ENCODE assay signal across 13 cellular contexts in genomic region chr17:251531-251930, GRCh38.
"Had no signal": no experiment of that assay in that cellular context is flagged by ENCODE, and none has a peak within 500 bp of the region (broad histone marks: within the 10 kb centered on the region; RNA-seq: fewer than 3 reads in every experiment).

No MANE protein-coding gene starts in this region.

- H3K4me1 ChIP-seq: gastrocnemius medialis had no signal

- H3K27me3 ChIP-seq: gastrocnemius medialis, tibial nerve had no signal

- FAIRE-seq: keratinocyte had no signal

- H3K4me3 ChIP-seq: gastrocnemius medialis, smooth muscle cell, tibial nerve had no signal

- H3K4me2 ChIP-seq: smooth muscle cell had no signal

- H3K9me3 Mint-ChIP-seq: activated naive CD8-positive, alpha-beta T cell treated with anti-CD3 and anti-CD28 coated beads, Interleukin-2, amount 50 U/mL, for 24 hours; activated T-cell treated with anti-CD3 and anti-CD28 coated beads, Interleukin-2, amount 50 U/mL, for 4 hours; effector memory CD8-positive, alpha-beta T cell; natural killer cell treated with Interleukin-12 subunit alpha and Interleukin-12 subunit beta and Interleukin-15 and Interleukin-18, amount 100 ng/mL, for 72 hours; stimulated activated effector memory CD8-positive, alpha-beta T cell treated with anti-CD3 and anti-CD28 coated beads, Interleukin-12 subunit alpha, Interleukin-12 subunit beta, amount 100 ng/mL, for 72 hours had no signal

- ATAC-seq: activated naive CD8-positive, alpha-beta T cell treated with anti-CD3 and anti-CD28 coated beads, Interleukin-2, amount 50 U/mL, for 24 hours; activated T-cell treated with anti-CD3 and anti-CD28 coated beads, Interleukin-2, amount 50 U/mL, for 4 hours; effector memory CD8-positive, alpha-beta T cell; gastrocnemius medialis; SK-N-SH treated with all-trans-retinoic acid at 6 μM for 48 hours; stimulated activated effector memory CD8-positive, alpha-beta T cell treated with anti-CD3 and anti-CD28 coated beads, Interleukin-12 subunit alpha, Interleukin-12 subunit beta, amount 100 ng/mL, for 72 hours had no signal

- H3K36me3 ChIP-seq: gastrocnemius medialis, tibial nerve had no signal

- H3K4me3 Mint-ChIP-seq: activated naive CD8-positive, alpha-beta T cell treated with anti-CD3 and anti-CD28 coated beads, Interleukin-2, amount 50 U/mL, for 24 hours; activated T-cell treated with anti-CD3 and anti-CD28 coated beads, Interleukin-2, amount 50 U/mL, for 4 hours; effector memory CD8-positive, alpha-beta T cell; natural killer cell treated with Interleukin-12 subunit alpha and Interleukin-12 subunit beta and Interleukin-15 and Interleukin-18, amount 100 ng/mL, for 72 hours; stimulated activated effector memory CD8-positive, alpha-beta T cell treated with anti-CD3 and anti-CD28 coated beads, Interleukin-12 subunit alpha, Interleukin-12 subunit beta, amount 100 ng/mL, for 72 hours had no signal

- H3K9me3 ChIP-seq: gastrocnemius medialis, tibial nerve had no signal

- DNase-seq: activated naive CD8-positive, alpha-beta T cell treated with anti-CD3 and anti-CD28 coated beads, Interleukin-2, amount 50 U/mL, for 24 hours; activated T-cell treated with anti-CD3 and anti-CD28 coated beads, Interleukin-2, amount 50 U/mL, for 4 hours; caudate nucleus; effector memory CD8-positive, alpha-beta T cell; SHP77 had no signal

- H3K36me3 Mint-ChIP-seq: natural killer cell treated with Interleukin-12 subunit alpha and Interleukin-12 subunit beta and Interleukin-15 and Interleukin-18, amount 100 ng/mL, for 72 hours; stimulated activated effector memory CD8-positive, alpha-beta T cell treated with anti-CD3 and anti-CD28 coated beads, Interleukin-12 subunit alpha, Interleukin-12 subunit beta, amount 100 ng/mL, for 72 hours had no signal

- H3K27ac Mint-ChIP-seq: activated naive CD8-positive, alpha-beta T cell treated with anti-CD3 and anti-CD28 coated beads, Interleukin-2, amount 50 U/mL, for 24 hours; effector memory CD8-positive, alpha-beta T cell; natural killer cell treated with Interleukin-12 subunit alpha and Interleukin-12 subunit beta and Interleukin-15 and Interleukin-18, amount 100 ng/mL, for 72 hours; stimulated activated effector memory CD8-positive, alpha-beta T cell treated with anti-CD3 and anti-CD28 coated beads, Interleukin-12 subunit alpha, Interleukin-12 subunit beta, amount 100 ng/mL, for 72 hours had no signal

- H3K27ac ChIP-seq: epithelial cell of prostate, gastrocnemius medialis, tibial nerve had no signal

- H3K27me3 Mint-ChIP-seq: activated naive CD8-positive, alpha-beta T cell treated with anti-CD3 and anti-CD28 coated beads, Interleukin-2, amount 50 U/mL, for 24 hours; effector memory CD8-positive, alpha-beta T cell; natural killer cell treated with Interleukin-12 subunit alpha and Interleukin-12 subunit beta and Interleukin-15 and Interleukin-18, amount 100 ng/mL, for 72 hours had no signal

- H3K4me1 Mint-ChIP-seq: activated naive CD8-positive, alpha-beta T cell treated with anti-CD3 and anti-CD28 coated beads, Interleukin-2, amount 50 U/mL, for 24 hours; stimulated activated effector memory CD8-positive, alpha-beta T cell treated with anti-CD3 and anti-CD28 coated beads, Interleukin-12 subunit alpha, Interleukin-12 subunit beta, amount 100 ng/mL, for 72 hours had no signal
